ENCODE assay signal across 21 cellular contexts in the genomic region with DNA sequence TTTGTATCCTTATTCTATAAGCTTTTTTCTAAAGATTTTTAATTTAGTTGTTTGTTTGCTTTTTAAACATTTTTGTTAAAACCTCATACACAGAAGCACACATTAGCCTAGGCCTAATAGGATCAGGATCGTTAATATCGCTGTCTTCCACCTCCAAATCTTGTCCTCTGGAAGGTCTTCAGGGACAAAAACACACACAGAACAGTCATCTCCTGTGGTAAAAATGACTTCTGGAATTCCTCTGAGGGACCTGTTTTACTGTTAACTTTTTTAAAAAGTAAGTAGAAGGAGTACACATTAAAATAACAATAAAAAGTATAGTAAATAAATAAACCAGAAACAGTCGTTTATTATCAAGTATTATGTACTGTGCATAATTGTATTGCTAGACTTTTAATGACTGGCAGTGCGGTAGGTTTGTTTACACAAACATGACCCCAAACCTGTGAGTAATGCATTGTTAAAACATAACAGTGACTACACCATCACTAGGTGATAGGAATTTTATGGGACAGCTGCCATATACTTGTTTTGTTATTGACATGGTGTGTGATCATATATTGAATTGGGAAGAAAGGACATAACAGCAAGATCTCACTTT.
DNase-seq lines count a peak whose midpoint lies in the region; ATAC-seq and TF ChIP-seq lines count a peak whose summit lies in the region.
"Had no signal": no experiment of that assay in that cellular context is flagged by ENCODE, and none has a peak within 500 bp of the region (broad histone marks: within the 10 kb centered on the region; RNA-seq: fewer than 3 reads in every experiment).

No MANE protein-coding gene starts in this region.

- intact Hi-C loops in A673 (cut with micrococcal nuclease; ENCODE audit: unreplicated experiment), result no loop called here

- H3K9me3 ChIP-seq in MG63 (no peaks in the 10 kb centered on the region), A673 (ENCODE audit: low read depth, low read length, poor library complexity, severe bottlenecking) (no peaks in the 10 kb centered on the region)
- H3K9me3 ChIP-seq: breast epithelium, suprapubic skin had no signal

- DNase-seq in H4 (ENCODE audit: low spot score), result peak; percentile 41
- peak; percentile 2 for DNase-seq in MG63
- DNase-seq in dermis blood vessel endothelial cell, result peak; percentile 62
- DNase-seq in pulmonary artery endothelial cell (ENCODE audit: low read depth, low spot score), result peak; percentile 8
- DNase-seq in germinal center (ENCODE audit: low spot score), result no peak
- DNase-seq in A673 (ENCODE audit: low spot score), result no peak
- DNase-seq: activated CD4-positive, alpha-beta T cell treated with anti-CD3 and anti-CD28 coated beads, Interleukin-2, amount 50 U/mL, for 1 hour; effector CD4-positive, alpha-beta T cell; foreskin fibroblast; MM.1S; NCI-H1694 treated with DMSO at 0.1 percent for 48 hours; NCI-H446 treated with DMSO at 0.1 percent for 48 hours; stimulated activated CD4-positive, alpha-beta T cell treated with anti-CD3 and anti-CD28 coated beads, Interleukin-4, amount 100 ng/mL, for 24 hours; stimulated activated CD8-positive, alpha-beta memory T cell treated with anti-CD3 and anti-CD28 coated beads, Interleukin-4, amount 100 ng/mL, for 48 hours had no signal

- no TSS peak for BruUV-seq in A673 (replicated peaks; lab: Mats Ljungman, UMichigan)

- H3K36me3 ChIP-seq in MG63, result no peaks in the 10 kb centered on the region
- H3K36me3 ChIP-seq in A673 (ENCODE audit: insufficient read depth, low read length, poor library complexity, severe bottlenecking), result no peaks in the 10 kb centered on the region
- H3K36me3 ChIP-seq: breast epithelium, suprapubic skin had no signal

- no peaks in the 10 kb centered on the region for H3K27me3 ChIP-seq in MG63
- H3K27me3 ChIP-seq in A673 (replicated peaks; ENCODE audit: insufficient read depth, low read depth, low read length, poor library complexity), result no peaks in the 10 kb centered on the region
- H3K27me3 ChIP-seq: breast epithelium, suprapubic skin had no signal

- H3K4me1 ChIP-seq in A673 (ENCODE audit: insufficient read depth, low read length, poor library complexity, severe bottlenecking), result peaks cover 4% of the 10 kb centered on the region
- H3K4me1 ChIP-seq: breast epithelium, parathyroid adenoma, suprapubic skin had no signal

- H3K4me3 ChIP-seq in MG63 (no peak overlapping the region), A673 (ENCODE audit: low read depth, low read length, poor library complexity, severe bottlenecking) (no peak overlapping the region)
- H3K4me3 ChIP-seq: breast epithelium, PC-9, skin epidermis, suprapubic skin had no signal

- ATAC-seq in GM19467 (IDR thresholded peaks at IDR 0.05; ENCODE audit: unreplicated experiment), result no peak
- ATAC-seq: SK-N-SH treated with all-trans-retinoic acid at 6 μM for 48 hours had no signal

- no peak overlapping the region for H3K27ac ChIP-seq in A673 (ENCODE audit: low read depth, low read length, poor library complexity, severe bottlenecking)
- H3K27ac ChIP-seq: breast epithelium, parathyroid adenoma, PC-9, skin epidermis, suprapubic skin had no signal

- TF ChIP-seq CTCF in A673 (conservative IDR thresholded peaks at IDR 0.05; ENCODE audit: low read depth, low read length), result no peak

- POLR2A ChIA-PET in A673 (lab: Charles Lee; ENCODE audit: low non-redundant PET), result interaction anchor here (0.6 to 0.7 kb wide), 2 partner anchors 191 to 768 kb away, joined by 3 to 4 read pairs; no protein-coding TSS in a partner anchor

- CTCF ChIA-PET in A673 (lab: Charles Lee), result no interaction called here

Comparison
In these comparisons a context has a peak if more than half of its experiments do, and no peak if none do; other contexts are left out.
1. DNase-seq: peak in H4 (single experiment), MG63 (single experiment), dermis blood vessel endothelial cell (single experiment) and pulmonary artery endothelial cell (single experiment); none in germinal center (single experiment) and A673 (single experiment).